Comparison of ENCODE assay signal across 11 cellular contexts in genomic region chr1:41108696-41109284, GRCh38.
A peak's percentile ranks its signal among the peaks of the same experiment; 100 is the strongest.
DNase-seq lines count a peak whose midpoint lies in the region; ATAC-seq, FAIRE-seq and TF ChIP-seq lines count a peak whose summit lies in the region.
"Had no signal": no experiment of that assay in that cellular context is flagged by ENCODE, and none has a peak within 500 bp of the region (broad histone marks: within the 10 kb centered on the region; RNA-seq: fewer than 3 reads in every experiment).

No MANE protein-coding gene starts in this region.

- 49 to 100% (median 79%) methylated on average over 1 of the region's 1 CpG for WGBS in spleen, 5 donors

- peaks cover 0 to 36% (median 18%) of the 10 kb centered on the region in 6 donors for H3K4me1 ChIP-seq in spleen

- peak overlapping the region in 7 of 8 donors; percentile 9 to 83 (median 54) for H3K27ac ChIP-seq in spleen

- peak; percentile 94 for FAIRE-seq in islet of Langerhans (lab: Jason Lieb, UNC)
- no peak for FAIRE-seq in frontal cortex (lab: Jason Lieb, UNC)

- H3K27me3 ChIP-seq in spleen (replicated peaks in 1 of 7) (no peaks in the 10 kb centered on the region), H7 (ENCODE audit: control insufficient read depth, insufficient read depth, low read length) (no peaks in the 10 kb centered on the region)

- no peaks in the 10 kb centered on the region for H3K9me3 ChIP-seq in spleen

- no peak for ATAC-seq in GM19035 (IDR thresholded peaks at IDR 0.05; ENCODE audit: unreplicated experiment)
- ATAC-seq: activated CD8-positive, alpha-beta T cell treated with anti-CD3 and anti-CD28 coated beads, Interleukin-2, amount 10 ng/mL, durations not matched to agents 7 days and 5 days had no signal

- H3K27me3 Mint-ChIP-seq in HFFc6 (ENCODE audit: insufficient read depth) (no peaks in the 10 kb centered on the region; the same call in 1 of the 2 replicates), brain (no peaks in the 10 kb centered on the region)

- H3K36me3 Mint-ChIP-seq in HFFc6 (ENCODE audit: low read depth) (peaks cover 9% of the 10 kb centered on the region; the same call in 1 of the 2 replicates), brain (peaks cover 57% of the 10 kb centered on the region)

- peak overlapping the region; percentile 70 for H3K4me3 Mint-ChIP-seq in HFFc6
- no peak overlapping the region for H3K4me3 Mint-ChIP-seq in brain
- H3K4me3 Mint-ChIP-seq: activated CD8-positive, alpha-beta T cell treated with anti-CD3 and anti-CD28 coated beads, Interleukin-2, amount 10 ng/mL, durations not matched to agents 7 days and 5 days had no signal

- no peak overlapping the region for H3K4me3 ChIP-seq in spleen
- no peak overlapping the region for H3K4me3 ChIP-seq in H7 (ENCODE audit: insufficient read depth, low read depth, low read length)

- H3K27ac Mint-ChIP-seq in HFFc6 (peak overlapping the region; percentile 92), brain (peak overlapping the region in 4 of 5 experiments; percentile 54 to 93 (median 89))
- H3K27ac Mint-ChIP-seq: activated CD8-positive, alpha-beta T cell treated with anti-CD3 and anti-CD28 coated beads, Interleukin-2, amount 10 ng/mL, durations not matched to agents 7 days and 5 days had no signal

- DNase-seq in HFFc6 (peak; percentile 1), spleen (no peak), H7 (no peak), NCI-H69 (lab: John Stamatoyannopoulos, UW) (no peak), frontal cortex (ENCODE audit: low spot score in 2 of 2) (no peak)
- DNase-seq: activated CD8-positive, alpha-beta T cell treated with anti-CD3 and anti-CD28 coated beads, Interleukin-2, amount 10 ng/mL, durations not matched to agents 7 days and 5 days; effector memory CD4-positive, alpha-beta T cell; retina had no signal

- H3K36me3 ChIP-seq in spleen: peaks cover 0 to 46% (median 3%) of the 10 kb centered on the region in 6 donors
- no peaks in the 10 kb centered on the region; the same call in 1 of the 2 replicates for H3K36me3 ChIP-seq in H7 (replicated peaks; ENCODE audit: control insufficient read depth, insufficient read depth, low read length)

- intact Hi-C loops in spleen (cut with DNase I; ENCODE audit: low total_unique reads): no loop called here

- H3K4me1 Mint-ChIP-seq in HFFc6 (ENCODE audit: low read depth): peaks cover 37% of the 10 kb centered on the region
- H3K4me1 Mint-ChIP-seq in brain: peaks cover 24% of the 10 kb centered on the region

- TF ChIP-seq CTCF in HFFc6 (IDR thresholded peaks at IDR 0.05) (no peak), brain (conservative IDR thresholded peaks at IDR 0.05) (no peak), spleen (IDR thresholded peaks at IDR 0.05 in 8 of 11, conservative IDR thresholded peaks at IDR 0.05 in 3 of 11) (no peak)

- H3K9me3 Mint-ChIP-seq in HFFc6 (no peaks in the 10 kb centered on the region), brain (no peaks in the 10 kb centered on the region)

- TF ChIP-seq POLR2A in spleen (IDR thresholded peaks at IDR 0.05): no peak
